ENCODE assay signal across 8 cellular contexts in the genomic region with DNA sequence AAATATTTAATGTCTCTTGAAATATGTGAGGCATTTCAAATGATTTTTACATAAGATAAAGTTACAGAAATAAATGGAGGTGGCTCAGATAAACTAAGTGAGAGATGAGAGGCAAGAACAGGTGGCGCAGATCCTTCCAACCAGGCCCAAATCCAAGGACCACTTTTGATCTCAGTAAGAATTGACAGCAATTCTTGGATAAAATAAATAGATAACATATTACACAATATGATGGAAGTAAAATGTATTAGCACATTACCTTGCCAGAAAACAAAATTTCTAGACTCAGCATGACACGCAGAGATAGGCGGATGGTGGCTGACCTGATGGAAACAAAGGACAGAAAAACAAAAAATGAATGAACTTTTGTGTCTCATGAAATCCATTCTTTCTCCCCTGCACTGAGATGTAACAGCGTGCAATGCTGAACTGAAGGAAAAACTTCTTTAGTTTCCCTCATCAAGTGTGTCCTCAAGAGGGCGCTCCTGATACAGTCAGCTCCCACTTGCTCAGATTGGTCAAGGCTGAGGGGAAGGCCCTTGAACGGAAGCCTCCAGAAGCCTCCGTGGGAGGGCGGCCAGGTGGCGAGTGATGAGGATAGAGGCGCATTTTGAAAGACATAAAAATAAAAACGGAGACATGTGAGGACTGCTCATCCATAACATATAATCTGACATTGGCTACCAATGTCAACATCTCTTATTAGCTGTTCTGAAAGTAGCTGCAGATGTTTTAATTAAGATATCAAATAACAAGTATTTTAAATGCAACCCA.
DNase-seq lines count a peak whose midpoint lies in the region; ATAC-seq and TF ChIP-seq lines count a peak whose summit lies in the region.

No MANE protein-coding gene starts in this region.

- no peaks in the 10 kb centered on the region for H3K9me3 ChIP-seq in BLaER1
- H3K9me3 ChIP-seq in liver (ENCODE audit: control insufficient read depth in 4 of 4, low read length in 3 of 4) = no peaks in the 10 kb centered on the region

- no peak overlapping the region for H3K9ac ChIP-seq in BLaER1
- H3K9ac ChIP-seq in liver (ENCODE audit: low read depth in 1 of 2, low read length in 2 of 2) = no peak overlapping the region

- no peaks in the 10 kb centered on the region for H3K27me3 Mint-ChIP-seq in activated CD4-positive, alpha-beta T cell treated with anti-CD3 and anti-CD28 coated beads for 36 hours

- H3K4me2 ChIP-seq in BLaER1 = peak overlapping the region; percentile 72

- H3K27me3 ChIP-seq in BLaER1 = no peaks in the 10 kb centered on the region
- no peaks in the 10 kb centered on the region for H3K27me3 ChIP-seq in liver (ENCODE audit: control insufficient read depth in 4 of 4, insufficient read depth in 4 of 4, low read length in 3 of 4)

- no peaks in the 10 kb centered on the region for H3K9me3 Mint-ChIP-seq in activated CD4-positive, alpha-beta T cell treated with anti-CD3 and anti-CD28 coated beads for 36 hours (ENCODE audit: low read depth)

- 10% methylated on average over 11 of the region's 11 CpGs for WGBS in liver

- CTCF ChIA-PET in activated CD4-positive, alpha-beta T cell treated with anti-CD3 and anti-CD28 coated beads for 36 hours (lab: Charles Lee) = interaction anchor here (0.6 to 3.9 kb wide), 40 partner anchors 8 to 1273 kb away, joined by 3 to 57 read pairs (median 5); a partner anchor contains a TSS

- intact Hi-C loops in activated CD4-positive, alpha-beta T cell treated with anti-CD3 and anti-CD28 coated beads for 36 hours (cut with DNase I, micrococcal nuclease) = loop anchor here (1.0 to 2.0 kb wide), 10 partner anchors 59 to 275 kb away; a partner anchor contains a TSS

- H3K4me1 ChIP-seq in BLaER1 (peaks cover 29% of the 10 kb centered on the region), liver (ENCODE audit: control insufficient read depth in 4 of 4, insufficient read depth in 4 of 4, low read length in 3 of 4) (peaks cover 0 to 3% (median 0%) of the 10 kb centered on the region in 4 donors)

- TF ChIP-seq RAD21 in liver (IDR thresholded peaks at IDR 0.05) = peak; percentile 95 to 96

- peak; percentile 70 for DNase-seq in GM19240 (ENCODE audit: insufficient read length, low spot score)
- DNase-seq in NCI-H446 (lab: John Stamatoyannopoulos, UW) = peak; percentile 58 to 85
- peak; percentile 87 for DNase-seq in activated CD4-positive, alpha-beta T cell treated with anti-CD3 and anti-CD28 coated beads for 36 hours
- DNase-seq in cerebellum (ENCODE audit: low spot score) = peak; percentile 21
- peak; percentile 29 to 60 (median 34) for DNase-seq in stimulated activated CD4-positive, alpha-beta T cell treated with anti-CD3 and anti-CD28 coated beads, TNF-alpha, amount 100 ng/mL, for 4 hours (ENCODE audit: low read depth in 3 of 3)

- H3K27ac Mint-ChIP-seq in activated CD4-positive, alpha-beta T cell treated with anti-CD3 and anti-CD28 coated beads for 36 hours = peak overlapping the region; percentile 100

- H3K4me3 Mint-ChIP-seq in activated CD4-positive, alpha-beta T cell treated with anti-CD3 and anti-CD28 coated beads for 36 hours = peak overlapping the region; percentile 64

- ATAC-seq in HG03354 (IDR thresholded peaks at IDR 0.05; ENCODE audit: poor library complexity, severe bottlenecking, unreplicated experiment) = peak; percentile 71
- ATAC-seq in activated CD4-positive, alpha-beta T cell treated with anti-CD3 and anti-CD28 coated beads for 36 hours = peak; percentile 40

- H3K4me3 ChIP-seq in BLaER1 (no peak overlapping the region), liver (ENCODE audit: low read depth in 1 of 3, low read length in 3 of 3) (no peak overlapping the region)

- peaks cover 51% of the 10 kb centered on the region for H3K36me3 Mint-ChIP-seq in activated CD4-positive, alpha-beta T cell treated with anti-CD3 and anti-CD28 coated beads for 36 hours (ENCODE audit: low read depth)

- peak; percentile 72 for TF ChIP-seq CTCF in liver (IDR thresholded peaks at IDR 0.05; ENCODE audit: low read depth, low read length, missing input control)

- H3K27ac ChIP-seq in BLaER1 = 0 out of 2 replicates have a peak overlapping the region, but pooled peaks have one; percentile 28
- no peak overlapping the region for H3K27ac ChIP-seq in liver (ENCODE audit: low read depth in 1 of 2, low read length in 2 of 2)

- POLR2A ChIA-PET in activated CD4-positive, alpha-beta T cell treated with anti-CD3 and anti-CD28 coated beads for 36 hours (lab: Charles Lee) = interaction anchor here (0.5 to 1.7 kb wide), 8 partner anchors 16 to 305 kb away, joined by 3 to 6 read pairs (median 4); a partner anchor contains a TSS

- H3K4me1 Mint-ChIP-seq in activated CD4-positive, alpha-beta T cell treated with anti-CD3 and anti-CD28 coated beads for 36 hours = peaks cover 43% of the 10 kb centered on the region

- H3K36me3 ChIP-seq in BLaER1 = peaks cover 30% of the 10 kb centered on the region
- no peaks in the 10 kb centered on the region for H3K36me3 ChIP-seq in liver (ENCODE audit: control insufficient read depth in 4 of 4, insufficient read depth in 3 of 4, low read depth in 1 of 4, low read length in 3 of 4)

- H4K20me1 ChIP-seq in BLaER1 = no peaks in the 10 kb centered on the region

TF ChIP-seq in liver, 16 proteins besides CTCF, POLR2A, EP300 and RAD21:
- TF ChIP-seq YY1 (IDR thresholded peaks at IDR 0.05) = no peak
- TF ChIP-seq, protein P1, sequence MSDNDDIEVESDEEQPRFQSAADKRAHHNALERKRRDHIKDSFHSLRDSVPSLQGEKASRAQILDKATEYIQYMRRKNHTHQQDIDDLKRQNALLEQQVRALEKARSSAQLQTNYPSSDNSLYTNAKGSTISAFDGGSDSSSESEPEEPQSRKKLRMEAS (IDR thresholded peaks at IDR 0.05) = peak; percentile 28
- no peak for TF ChIP-seq TAF1 (conservative IDR thresholded peaks at IDR 0.05)
- TF ChIP-seq HNF4G (IDR thresholded peaks at IDR 0.05) = no peak
- TF ChIP-seq, protein P2, sequence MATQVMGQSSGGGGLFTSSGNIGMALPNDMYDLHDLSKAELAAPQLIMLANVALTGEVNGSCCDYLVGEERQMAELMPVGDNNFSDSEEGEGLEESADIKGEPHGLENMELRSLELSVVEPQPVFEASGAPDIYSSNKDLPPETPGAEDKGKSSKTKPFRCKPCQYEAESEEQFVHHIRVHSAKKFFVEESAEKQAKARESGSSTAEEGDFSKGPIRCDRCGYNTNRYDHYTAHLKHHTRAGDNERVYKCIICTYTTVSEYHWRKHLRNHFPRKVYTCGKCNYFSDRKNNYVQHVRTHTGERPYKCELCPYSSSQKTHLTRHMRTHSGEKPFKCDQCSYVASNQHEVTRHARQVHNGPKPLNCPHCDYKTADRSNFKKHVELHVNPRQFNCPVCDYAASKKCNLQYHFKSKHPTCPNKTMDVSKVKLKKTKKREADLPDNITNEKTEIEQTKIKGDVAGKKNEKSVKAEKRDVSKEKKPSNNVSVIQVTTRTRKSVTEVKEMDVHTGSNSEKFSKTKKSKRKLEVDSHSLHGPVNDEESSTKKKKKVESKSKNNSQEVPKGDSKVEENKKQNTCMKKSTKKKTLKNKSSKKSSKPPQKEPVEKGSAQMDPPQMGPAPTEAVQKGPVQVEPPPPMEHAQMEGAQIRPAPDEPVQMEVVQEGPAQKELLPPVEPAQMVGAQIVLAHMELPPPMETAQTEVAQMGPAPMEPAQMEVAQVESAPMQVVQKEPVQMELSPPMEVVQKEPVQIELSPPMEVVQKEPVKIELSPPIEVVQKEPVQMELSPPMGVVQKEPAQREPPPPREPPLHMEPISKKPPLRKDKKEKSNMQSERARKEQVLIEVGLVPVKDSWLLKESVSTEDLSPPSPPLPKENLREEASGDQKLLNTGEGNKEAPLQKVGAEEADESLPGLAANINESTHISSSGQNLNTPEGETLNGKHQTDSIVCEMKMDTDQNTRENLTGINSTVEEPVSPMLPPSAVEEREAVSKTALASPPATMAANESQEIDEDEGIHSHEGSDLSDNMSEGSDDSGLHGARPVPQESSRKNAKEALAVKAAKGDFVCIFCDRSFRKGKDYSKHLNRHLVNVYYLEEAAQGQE (IDR thresholded peaks at IDR 0.05) = no peak
- no peak for TF ChIP-seq NR2F2 (IDR thresholded peaks at IDR 0.05)
- no peak for TF ChIP-seq JUND (IDR thresholded peaks at IDR 0.05)
- TF ChIP-seq FOXA1 (IDR thresholded peaks at IDR 0.05) = no peak

Comparison
In these comparisons a context has a peak if more than half of its experiments do, and no peak if none do; other contexts are left out.
1. DNase-seq: peak in every context shown above with its lines; median percentile 87 in activated CD4-positive, alpha-beta T cell treated with anti-CD3 and anti-CD28 coated beads for 36 hours; 72 in NCI-H446; 70 in GM19240; 34 in stimulated activated CD4-positive, alpha-beta T cell treated with anti-CD3 and anti-CD28 coated beads, TNF-alpha, amount 100 ng/mL, for 4 hours; 21 in cerebellum.